15 cellular contexts compared by ENCODE assay signal in genomic region chr20:6848041-6848440, GRCh38.
A peak's percentile ranks its signal among the peaks of the same experiment; 100 is the strongest.
DNase-seq lines count a peak whose midpoint lies in the region; TF ChIP-seq lines count a peak whose summit lies in the region.
"Had no signal": no experiment of that assay in that cellular context is flagged by ENCODE, and none has a peak within 500 bp of the region (broad histone marks: within the 10 kb centered on the region; RNA-seq: fewer than 3 reads in every experiment).

No MANE protein-coding gene starts in this region.

- peak overlapping the region; percentile 65; the same call in 1 of the 2 replicates for H3K27ac ChIP-seq in HUES6 (ENCODE audit: low read depth, low read length)
- no peak overlapping the region for H3K27ac ChIP-seq in brain microvascular endothelial cell
- H3K27ac ChIP-seq: 22Rv1, A549 had no signal

- DNase-seq in DMS79 (lab: John Stamatoyannopoulos, UW) (peak; percentile 6), DMS79 treated with DMSO at 0.1 percent for 48 hours (lab: John Stamatoyannopoulos, UW) (no peak), NCI-H1417 treated with DMSO at 0.1 percent for 48 hours (lab: John Stamatoyannopoulos, UW) (peak; percentile 16), left kidney (ENCODE audit: low read depth, low spot score) (peak; percentile 12), NK-92 (lab: John Stamatoyannopoulos, UW; ENCODE audit: unreplicated experiment) (no peak), brain microvascular endothelial cell (no peak)
- DNase-seq: AML-193; CD4-positive, alpha-beta memory T cell; DMS153; DND-41; EL; H9 had no signal

- no peak for TF ChIP-seq CTCF in brain microvascular endothelial cell (IDR thresholded peaks at IDR 0.05; ENCODE audit: low read depth, low read length, missing control alignments)

- in situ Hi-C loops in brain microvascular endothelial cell (cut with HindIII; ENCODE audit: low pct_ligation_motif_present, low sequenced_read_pairs) = no loop called here

- H3K36me3 ChIP-seq in HUES6 (ENCODE audit: control insufficient read depth, insufficient read depth, low read length) (no peaks in the 10 kb centered on the region), brain microvascular endothelial cell (replicated peaks) (no peaks in the 10 kb centered on the region)

- H3K9ac ChIP-seq in HUES6 (ENCODE audit: low read length) = peak overlapping the region; percentile 2

- H3K9me3 ChIP-seq in HUES6 (ENCODE audit: control insufficient read depth, insufficient read depth, low read depth, low read length) = no peaks in the 10 kb centered on the region

- H3K27me3 ChIP-seq in HUES6 (ENCODE audit: control insufficient read depth, insufficient read depth, low read length) (no peaks in the 10 kb centered on the region), brain microvascular endothelial cell (replicated peaks) (no peaks in the 10 kb centered on the region)

- H3K4me3 ChIP-seq in HUES6 (ENCODE audit: low read depth, low read length) (no peak overlapping the region), brain microvascular endothelial cell (ENCODE audit: low read depth, low read length) (no peak overlapping the region)
- H3K4me3 ChIP-seq: A549 had no signal

- H3K4me1 ChIP-seq in HUES6 (ENCODE audit: control insufficient read depth, insufficient read depth, low read length) = peaks cover 13% of the 10 kb centered on the region; the same call in 1 of the 2 replicates
- H3K4me1 ChIP-seq: A549 had no signal

Comparison
In these comparisons a context has a peak if more than half of its experiments do, and no peak if none do; other contexts are left out.
1. DNase-seq: peak in DMS79 (single experiment), NCI-H1417 treated with DMSO at 0.1 percent for 48 hours (single experiment) and left kidney (single experiment); none in DMS79 treated with DMSO at 0.1 percent for 48 hours (single experiment), NK-92 (single experiment) and brain microvascular endothelial cell (single experiment).